In genomic region chr12:89335452-89336244, GRCh38 we compare ENCODE assay signal across 19 cellular contexts. TPM values are rescaled to one million over a fixed set of nuclear protein-coding genes. Genes with fewer than 3 reads are reported as not detected.
A peak's percentile ranks its signal among the peaks of the same experiment; 100 is the strongest.
DNase-seq lines count a peak whose midpoint lies in the region; ATAC-seq and TF ChIP-seq lines count a peak whose summit lies in the region.
"Had no signal": no experiment of that assay in that cellular context is flagged by ENCODE, and none has a peak within 500 bp of the region (broad histone marks: within the 10 kb centered on the region; RNA-seq: fewer than 3 reads in every experiment).

No MANE protein-coding gene starts in this region.

- H2BK120ac ChIP-seq in mesendoderm (ENCODE audit: low read depth, low read length) = no peak overlapping the region

- no peaks in the 10 kb centered on the region for H3K4me1 ChIP-seq in HEK293 (ENCODE audit: control insufficient read depth, insufficient read depth, low read length)
- H3K4me1 ChIP-seq in mesendoderm (ENCODE audit: control insufficient read depth, low read depth, low read length) = peaks cover 2% of the 10 kb centered on the region
- peaks cover 3% of the 10 kb centered on the region for H3K4me1 ChIP-seq in parathyroid adenoma
- no peaks in the 10 kb centered on the region for H3K4me1 ChIP-seq in body of pancreas

- no CpG with 5 or more reads among the region's 5 CpGs for WGBS in mesendoderm (ENCODE audit: extremely low coverage, insufficient coverage, low lambda C conversion rate)
- WGBS in body of pancreas, 2 donors = 76 to 82% methylated on average over 5 of the region's 5 CpGs

- no peak overlapping the region for H3K4me2 ChIP-seq in mesendoderm (ENCODE audit: low read length)
- no peak overlapping the region for H3K4me2 ChIP-seq in parathyroid adenoma (ENCODE audit: low read length)

- no peak overlapping the region for H4K8ac ChIP-seq in mesendoderm (ENCODE audit: low read depth, low read length)

- H3K4me3 ChIP-seq in HEK293 (ENCODE audit: low read depth, low read length) (no peak overlapping the region), mesendoderm (ENCODE audit: low read length) (no peak overlapping the region), parathyroid adenoma (ENCODE audit: low read depth, low read length) (no peak overlapping the region), body of pancreas (no peak overlapping the region)
- H3K4me3 ChIP-seq: BLaER1 treated with 17β-estradiol and CSF1 and Interleukin-3, amounts not matched to agents 10 nM and 100 nM; K562; MG63 had no signal

- H2BK5ac ChIP-seq in mesendoderm (ENCODE audit: low read length) = no peak overlapping the region

- no peak overlapping the region for H2AK5ac ChIP-seq in mesendoderm (ENCODE audit: low read length)

- H3K27ac ChIP-seq in HEK293 (ENCODE audit: extremely low read depth, low read depth, low read length) (no peak overlapping the region), mesendoderm (ENCODE audit: low read depth, low read length) (no peak overlapping the region), parathyroid adenoma (no peak overlapping the region), body of pancreas (no peak overlapping the region)

- H3K27me3 ChIP-seq in mesendoderm (ENCODE audit: insufficient read depth, low read length, poor library complexity) = no peaks in the 10 kb centered on the region
- H3K27me3 ChIP-seq in parathyroid adenoma (ENCODE audit: control insufficient read depth, insufficient read depth, low read length) = no peaks in the 10 kb centered on the region
- no peaks in the 10 kb centered on the region for H3K27me3 ChIP-seq in body of pancreas
- H3K27me3 ChIP-seq: BLaER1 treated with 17β-estradiol and CSF1 and Interleukin-3, amounts not matched to agents 10 nM and 100 nM; MG63 had no signal

- POLR2A ChIA-PET in HEK293 (lab: Yijun Ruan, JAX) = no interaction called here

- TF ChIP-seq POLR2A in body of pancreas (IDR thresholded peaks at IDR 0.05) = no peak

- no peaks in the 10 kb centered on the region for H3K79me2 ChIP-seq in mesendoderm (ENCODE audit: control insufficient read depth, insufficient read depth, low read length)
- H3K79me2 ChIP-seq in parathyroid adenoma = no peaks in the 10 kb centered on the region

- H3K9ac ChIP-seq in mesendoderm (ENCODE audit: low read length) (no peak overlapping the region), parathyroid adenoma (no peak overlapping the region)
- H3K9ac ChIP-seq: BLaER1 treated with 17β-estradiol and CSF1 and Interleukin-3, amounts not matched to agents 10 nM and 100 nM had no signal

- no peak overlapping the region for H3K23ac ChIP-seq in mesendoderm (ENCODE audit: low read length)

- CTCF ChIA-PET in HEK293 (lab: Yijun Ruan, JAX) = interaction anchor here (0.5 kb wide), 1 partner anchor 328 kb away, joined by 4 read pairs; no protein-coding TSS in a partner anchor

- TF ChIP-seq CTCF in HEK293 (tag by site-specific recombination; IDR thresholded peaks at IDR 0.05) = no peak
- TF ChIP-seq CTCF in parathyroid adenoma (IDR thresholded peaks at IDR 0.05) = no peak
- no peak for TF ChIP-seq CTCF in body of pancreas (IDR thresholded peaks at IDR 0.05)

- no peak for ATAC-seq in body of pancreas
- ATAC-seq in HG03378 (IDR thresholded peaks at IDR 0.05; ENCODE audit: unreplicated experiment) = no peak
- ATAC-seq: CD8-positive, alpha-beta T cell; K562 had no signal

- H2BK15ac ChIP-seq in mesendoderm (replicated peaks; ENCODE audit: low read depth) = no peak overlapping the region

- no peaks in the 10 kb centered on the region for H3K79me1 ChIP-seq in mesendoderm (ENCODE audit: low read length)

- H3K56ac ChIP-seq in mesendoderm (ENCODE audit: low read length) = no peak overlapping the region

- H3K4ac ChIP-seq in mesendoderm (ENCODE audit: low read depth, low read length) = no peak overlapping the region

- intact Hi-C loops in body of pancreas (cut with DNase I) = no loop called here

- H3K18ac ChIP-seq in mesendoderm (ENCODE audit: low read length) = no peak overlapping the region

- no peak overlapping the region for H4K5ac ChIP-seq in mesendoderm (ENCODE audit: low read length)

- H2AFZ ChIP-seq in parathyroid adenoma = peak overlapping the region; percentile 36

- H3K36me3 ChIP-seq in HEK293 (ENCODE audit: control insufficient read depth in 2 of 2, insufficient read depth in 1 of 2, low read length in 2 of 2) = no peaks in the 10 kb centered on the region
- H3K36me3 ChIP-seq in mesendoderm (ENCODE audit: control insufficient read depth, insufficient read depth, low read length) = no peaks in the 10 kb centered on the region
- H3K36me3 ChIP-seq in parathyroid adenoma (ENCODE audit: control insufficient read depth, insufficient read depth, low read length) = no peaks in the 10 kb centered on the region
- no peaks in the 10 kb centered on the region for H3K36me3 ChIP-seq in body of pancreas (replicated peaks in 1 of 2; ENCODE audit: insufficient read depth in 1 of 2, low read depth in 2 of 2)
- H3K36me3 ChIP-seq: BLaER1 treated with 17β-estradiol and CSF1 and Interleukin-3, amounts not matched to agents 10 nM and 100 nM; MG63 had no signal

- H3K9me3 ChIP-seq in HEK293 (ENCODE audit: control insufficient read depth, insufficient read depth, low read depth, low read length) (no peaks in the 10 kb centered on the region), parathyroid adenoma (ENCODE audit: control insufficient read depth, low read length) (no peaks in the 10 kb centered on the region), body of pancreas (no peaks in the 10 kb centered on the region)

- DNase-seq in ELF-1 (ENCODE audit: low read depth, low spot score) (peak; percentile 26), mesendoderm (peak; percentile 61), body of pancreas (no peak), occipital lobe (lab: John Stamatoyannopoulos, UW) (no peak)
- DNase-seq: ACHN; CD8-positive, alpha-beta T cell; GDM1; MG63; NCI-H1417 treated with DMSO at 0.1 percent for 48 hours; NCI-H187 treated with DMSO at 0.1 percent for 48 hours; NCI-H2107; NCI-H446 treated with DMSO at 0.1 percent for 48 hours; NCI-H526 treated with DMSO at 0.1 percent for 48 hours; Right ventricle myocardium superior had no signal

TF ChIP-seq in HEK293, 187 proteins besides CTCF, POLR2A, EP300 and RAD21:
- TF ChIP-seq TCF7L2 (IDR thresholded peaks at IDR 0.05; ENCODE audit: borderline replicate concordance, low read depth, low read length) (peak; percentile 75; the same call in 1 of the 2 replicates), PRDM10 (tag by site-specific recombination; IDR thresholded peaks at IDR 0.05) (no peak), ZNF561 (tag by site-specific recombination; IDR thresholded peaks at IDR 0.05; ENCODE audit: borderline replicate concordance) (no peak), SP2 (tag by site-specific recombination; IDR thresholded peaks at IDR 0.05) (no peak), ZBTB7A (tag by site-specific recombination; IDR thresholded peaks at IDR 0.05; ENCODE audit: low read depth) (no peak), ZNF239 (tag by site-specific recombination; IDR thresholded peaks at IDR 0.05) (no peak), ZNF24 (tag by site-specific recombination; IDR thresholded peaks at IDR 0.05) (no peak), ZNF10 (tag by site-specific recombination; IDR thresholded peaks at IDR 0.05) (peak; percentile 80)
- TF ChIP-seq, protein P1, sequence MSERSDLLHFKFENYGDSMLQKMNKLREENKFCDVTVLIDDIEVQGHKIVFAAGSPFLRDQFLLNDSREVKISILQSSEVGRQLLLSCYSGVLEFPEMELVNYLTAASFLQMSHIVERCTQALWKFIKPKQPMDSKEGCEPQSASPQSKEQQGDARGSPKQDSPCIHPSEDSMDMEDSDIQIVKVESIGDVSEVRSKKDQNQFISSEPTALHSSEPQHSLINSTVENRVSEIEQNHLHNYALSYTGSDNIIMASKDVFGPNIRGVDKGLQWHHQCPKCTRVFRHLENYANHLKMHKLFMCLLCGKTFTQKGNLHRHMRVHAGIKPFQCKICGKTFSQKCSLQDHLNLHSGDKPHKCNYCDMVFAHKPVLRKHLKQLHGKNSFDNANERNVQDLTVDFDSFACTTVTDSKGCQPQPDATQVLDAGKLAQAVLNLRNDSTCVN (tag by site-specific recombination; optimal IDR thresholded peaks at IDR 0.05) = no peak

RNA-seq across cellular contexts. Expression of gene DUSP6, which starts 16.7 kb away (rescaled TPM):
- polyA plus RNA-seq in mesendoderm (2013, experiment 1 of 2) = 30.5 TPM
- 30.1 TPM for polyA plus RNA-seq in mesendoderm (2013, experiment 2 of 2)
- total RNA-seq in body of pancreas = 10 to 100 TPM; 21.3 to 49.8 TPM
- total RNA-seq in occipital lobe = 34.5 TPM

Comparison
In these comparisons a context has a peak if more than half of its experiments do, and no peak if none do; other contexts are left out.
1. DNase-seq: peak in ELF-1 (single experiment) and mesendoderm (single experiment); none in body of pancreas (0 of 4) and occipital lobe (single experiment).